18 cellular contexts compared by ENCODE assay signal in genomic region chr4:3225946-3226345, GRCh38. TPM values are rescaled to one million over a fixed set of nuclear protein-coding genes. Genes with fewer than 3 reads are reported as not detected.
DNase-seq lines count a peak whose midpoint lies in the region; ATAC-seq and TF ChIP-seq lines count a peak whose summit lies in the region.
"Had no signal": no experiment of that assay in that cellular context is flagged by ENCODE, and none has a peak within 500 bp of the region (broad histone marks: within the 10 kb centered on the region; RNA-seq: fewer than 3 reads in every experiment).

No MANE protein-coding gene starts in this region.

- no peaks in the 10 kb centered on the region for H3K9me3 Mint-ChIP-seq in immature natural killer cell
- no peaks in the 10 kb centered on the region for H3K9me3 Mint-ChIP-seq in natural killer cell
- H3K9me3 Mint-ChIP-seq: brain had no signal

- H3K4me3 Mint-ChIP-seq in immature natural killer cell (peak overlapping the region in 1 of 5 donors; percentile 14), natural killer cell (no peak overlapping the region)
- H3K4me3 Mint-ChIP-seq: brain had no signal

- peak overlapping the region in 5 of 6 donors; percentile 30 to 88 (median 79) for H3K27ac Mint-ChIP-seq in immature natural killer cell
- peak overlapping the region in 1 of 2 donors; percentile 45 for H3K27ac Mint-ChIP-seq in natural killer cell

- intact Hi-C loops in sciatic nerve (cut with DNase I), result no loop called here
- intact Hi-C loops in natural killer cell (cut with micrococcal nuclease), result no loop called here

- H2AFZ ChIP-seq in MM.1S (ENCODE audit: low read length), result no peak overlapping the region

- DNase-seq in MM.1S, result no peak
- no peak for DNase-seq in immature natural killer cell
- no peak for DNase-seq in sciatic nerve (ENCODE audit: low spot score)
- no peak for DNase-seq in NCI-H1417 (lab: John Stamatoyannopoulos, UW)
- no peak for DNase-seq in glomerular visceral epithelial cell (ENCODE audit: extremely low spot score)
- no peak for DNase-seq in natural killer cell
- DNase-seq in NCI-H128 (lab: John Stamatoyannopoulos, UW; ENCODE audit: unreplicated experiment), result no peak
- DNase-seq: activated CD4-positive, alpha-beta T cell treated with anti-CD3 and anti-CD28 coated beads for 4 hours; activated naive CD4-positive, alpha-beta T cell; Caco-2; effector CD4-positive, alpha-beta T cell; NCI-H1417 treated with DMSO at 0.1 percent for 48 hours; NCI-H2227 treated with DMSO at 0.1 percent for 48 hours; NK-92 treated with Interleukin-12 subunit alpha and Interleukin-12 subunit beta, amount 100 ng/mL, for 24 hours; SJCRH30 had no signal

- ATAC-seq in sciatic nerve (peak; percentile 44), natural killer cell (no peak)
- ATAC-seq: K562 had no signal

- no peaks in the 10 kb centered on the region for H4K20me1 ChIP-seq in MM.1S (ENCODE audit: insufficient read depth, low read length)

- H3K9me3 ChIP-seq in MM.1S (replicated peaks; ENCODE audit: insufficient read depth, low read length), result no peaks in the 10 kb centered on the region
- H3K9me3 ChIP-seq: Caco-2, SJCRH30 had no signal

- TF ChIP-seq CTCF in MM.1S (IDR thresholded peaks at IDR 0.05; ENCODE audit: low read length), result no peak
- TF ChIP-seq CTCF in VCaP (conservative IDR thresholded peaks at IDR 0.05), result no peak
- no peak for TF ChIP-seq CTCF in natural killer cell (IDR thresholded peaks at IDR 0.05)

- H3K4me2 ChIP-seq in MM.1S (ENCODE audit: low read depth, low read length), result peak overlapping the region; percentile 8; the same call in 1 of the 2 replicates

- no peaks in the 10 kb centered on the region for H3K27me3 ChIP-seq in MM.1S (replicated peaks; ENCODE audit: insufficient read depth, low read length)
- H3K27me3 ChIP-seq: SJCRH30 had no signal

- no peak overlapping the region for H3K4me3 ChIP-seq in MM.1S (ENCODE audit: low read length)
- H3K4me3 ChIP-seq: K562, SJCRH30 had no signal

- peaks cover 0 to 7% (median 5%) of the 10 kb centered on the region in 3 donors for H3K27me3 Mint-ChIP-seq in immature natural killer cell (ENCODE audit: low read depth in 3 of 3)
- no peaks in the 10 kb centered on the region for H3K27me3 Mint-ChIP-seq in natural killer cell (ENCODE audit: low read depth in 2 of 2)
- H3K27me3 Mint-ChIP-seq: brain had no signal

- H3K79me2 ChIP-seq in MM.1S (ENCODE audit: low read length), result no peaks in the 10 kb centered on the region

- H3K27ac ChIP-seq in MM.1S (ENCODE audit: low read length), result peak overlapping the region; percentile 39; the same call in 1 of the 2 replicates
- H3K27ac ChIP-seq in VCaP, result peak overlapping the region; percentile 14; the same call in 1 of the 2 replicates
- H3K27ac ChIP-seq: SJCRH30 had no signal

- peaks cover 8% of the 10 kb centered on the region for H3F3A ChIP-seq in MM.1S (ENCODE audit: insufficient read depth, low read length)

- H3K4me1 ChIP-seq in MM.1S (ENCODE audit: low read length), result peaks cover 11% of the 10 kb centered on the region
- H3K4me1 ChIP-seq: Caco-2 had no signal

- H3K36me3 Mint-ChIP-seq in immature natural killer cell, result peaks cover 36 to 65% (median 47%) of the 10 kb centered on the region in 3 donors
- peaks cover 12% of the 10 kb centered on the region for H3K36me3 Mint-ChIP-seq in natural killer cell

- peaks cover 15 to 27% of the 10 kb centered on the region in 2 donors for H3K4me1 Mint-ChIP-seq in immature natural killer cell
- H3K4me1 Mint-ChIP-seq in natural killer cell, result peaks cover 21 to 31% of the 10 kb centered on the region in 2 donors
- H3K4me1 Mint-ChIP-seq: brain had no signal

- no peak overlapping the region for H3K9ac ChIP-seq in MM.1S (ENCODE audit: low read length)

- peaks cover 4% of the 10 kb centered on the region; the same call in 1 of the 2 replicates for H3K36me3 ChIP-seq in MM.1S (replicated peaks; ENCODE audit: insufficient read depth, low read length)

- no peaks in the 10 kb centered on the region for H3K9me2 ChIP-seq in MM.1S (replicated peaks; ENCODE audit: insufficient read depth, low read length)

RNA-seq across cellular contexts. Expression of gene MSANTD1, which starts 23.0 kb away (rescaled TPM):
- polyA plus RNA-seq in immature natural killer cell, result not detected
- total RNA-seq in sciatic nerve, result 1.8 TPM
- 1 to 10 TPM in 2 of 3 donors, under 1 TPM in 1; 0.54 to 2.2 (median 1.8) TPM for total RNA-seq in natural killer cell
- polyA plus RNA-seq: K562 had no signal
